In the genomic region with DNA sequence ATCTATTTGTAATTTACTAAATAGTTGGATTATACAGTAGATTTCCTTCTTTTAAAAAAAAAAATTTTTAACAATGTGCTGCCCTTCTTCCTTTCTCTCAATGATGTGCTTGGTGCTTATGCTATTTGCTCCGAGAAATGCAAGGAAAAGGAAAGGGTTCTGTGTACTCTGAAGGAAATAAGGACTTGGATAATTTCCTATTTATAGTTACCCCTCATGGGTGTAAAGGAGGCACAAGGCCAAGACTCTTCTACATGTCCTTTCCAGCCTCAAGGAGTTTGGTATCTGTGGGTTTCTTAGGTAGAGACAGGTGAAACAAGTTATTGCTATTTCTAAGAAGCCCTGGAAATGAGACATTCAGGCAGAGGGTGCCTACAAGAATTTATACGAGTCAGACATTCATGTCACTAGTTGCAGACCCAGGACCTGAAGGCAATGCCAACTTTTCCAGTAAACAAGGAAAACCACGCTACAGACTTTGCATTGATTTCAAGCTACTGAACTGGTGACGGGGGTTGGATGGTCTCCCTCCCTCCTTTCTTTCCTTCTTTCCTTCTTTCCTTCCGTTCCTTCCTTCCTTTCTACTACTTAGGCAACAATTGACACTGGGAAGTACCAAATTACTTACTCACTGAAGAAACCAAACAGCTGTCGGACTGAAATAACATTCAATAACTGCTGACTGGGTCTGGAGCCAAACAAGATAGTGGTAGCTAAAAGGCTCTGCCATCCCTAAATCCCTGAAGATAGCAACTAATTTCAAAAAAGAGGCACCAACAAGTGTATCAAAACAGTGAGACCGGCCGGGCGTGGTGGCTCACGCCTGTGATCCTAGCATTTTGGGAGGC, we compare ENCODE assay signal across 15 cellular contexts. TPM values are rescaled to one million over a fixed set of nuclear protein-coding genes. Genes with fewer than 3 reads are reported as not detected.
DNase-seq lines count a peak whose midpoint lies in the region; ATAC-seq and TF ChIP-seq lines count a peak whose summit lies in the region.
"Had no signal": no experiment of that assay in that cellular context is flagged by ENCODE, and none has a peak within 500 bp of the region (broad histone marks: within the 10 kb centered on the region; RNA-seq: fewer than 3 reads in every experiment).

No MANE protein-coding gene starts in this region.

- H3K4me1 Mint-ChIP-seq in activated CD8-positive, alpha-beta memory T cell treated with anti-CD3 and anti-CD28 coated beads, Interleukin-2, amount 10 ng/mL, durations not matched to agents 7 days and 5 days: peaks cover 30% of the 10 kb centered on the region
- peaks cover 4 to 8% of the 10 kb centered on the region in 2 donors for H3K4me1 Mint-ChIP-seq in immature natural killer cell
- H3K4me1 Mint-ChIP-seq: stimulated activated memory B cell treated with anti-CD40 and anti-IgM and Interleukin-4, amounts not matched to agents 10 μg/mL and 1 μg/mL and 100 μg/mL, for 72 hours had no signal

- H3K4me3 ChIP-seq in right cardiac atrium (ENCODE audit: low read length) (no peak overlapping the region), subcutaneous abdominal adipose tissue (ENCODE audit: low read depth in 1 of 5, low read length in 5 of 5) (no peak overlapping the region), ovary (no peak overlapping the region)
- H3K4me3 ChIP-seq: SJSA1 had no signal

- no peak for DNase-seq in activated CD8-positive, alpha-beta memory T cell treated with anti-CD3 and anti-CD28 coated beads, Interleukin-2, amount 10 ng/mL, durations not matched to agents 7 days and 5 days
- DNase-seq in activated CD8-positive, alpha-beta memory T cell treated with anti-CD3 and anti-CD28 coated beads for 24 hours: no peak
- DNase-seq in astrocyte of the hippocampus (ENCODE audit: low read depth, low spot score) (peak; percentile 23), right cardiac atrium (no peak), ovary (no peak), immature natural killer cell (no peak)
- DNase-seq: ACHN; DND-41; NCI-H1048; NCI-H524; stimulated activated CD4-positive, alpha-beta T cell treated with anti-CD3 and anti-CD28 coated beads, Interleukin-15, amount 100 ng/mL, for 24 hours had no signal

- no peaks in the 10 kb centered on the region for H3K9me3 ChIP-seq in right cardiac atrium (ENCODE audit: control insufficient read depth, low read length)
- no peaks in the 10 kb centered on the region for H3K9me3 ChIP-seq in subcutaneous abdominal adipose tissue (ENCODE audit: control insufficient read depth in 5 of 5, low read length in 5 of 5)
- H3K9me3 ChIP-seq in ovary: no peaks in the 10 kb centered on the region
- H3K9me3 ChIP-seq: SJSA1 had no signal

- no peaks in the 10 kb centered on the region for H3K27me3 Mint-ChIP-seq in activated CD8-positive, alpha-beta memory T cell treated with anti-CD3 and anti-CD28 coated beads, Interleukin-2, amount 10 ng/mL, durations not matched to agents 7 days and 5 days
- no peaks in the 10 kb centered on the region for H3K27me3 Mint-ChIP-seq in immature natural killer cell (ENCODE audit: low read depth in 3 of 3)
- H3K27me3 Mint-ChIP-seq: stimulated activated memory B cell treated with anti-CD40 and anti-IgM and Interleukin-4, amounts not matched to agents 10 μg/mL and 1 μg/mL and 100 μg/mL, for 72 hours had no signal

- WGBS in right cardiac atrium: 46% methylated on average over 10 of the region's 10 CpGs
- WGBS in ovary, 3 donors: 21 to 47% (median 32%) methylated on average over 10 of the region's 10 CpGs

- TF ChIP-seq CTCF in ovary (IDR thresholded peaks at IDR 0.05): no peak

- no peaks in the 10 kb centered on the region for H3K27me3 ChIP-seq in right cardiac atrium (ENCODE audit: control insufficient read depth, insufficient read depth)
- H3K27me3 ChIP-seq in subcutaneous abdominal adipose tissue (ENCODE audit: control insufficient read depth in 5 of 5, insufficient read depth in 4 of 5, low read length in 5 of 5): no peaks in the 10 kb centered on the region
- no peaks in the 10 kb centered on the region for H3K27me3 ChIP-seq in ovary
- H3K27me3 ChIP-seq: SJSA1 had no signal

- H3K36me3 ChIP-seq in subcutaneous abdominal adipose tissue (ENCODE audit: control insufficient read depth in 5 of 5, insufficient read depth in 5 of 5, low read length in 5 of 5) (peaks cover 0 to 20% (median 18%) of the 10 kb centered on the region in 5 donors), ovary (no peaks in the 10 kb centered on the region)

- peak overlapping the region; percentile 56 for H3K27ac ChIP-seq in right cardiac atrium (ENCODE audit: low read length)
- H3K27ac ChIP-seq in subcutaneous abdominal adipose tissue (ENCODE audit: low read depth, low read length): peak overlapping the region; percentile 38
- H3K27ac ChIP-seq in ovary: peak overlapping the region in 1 of 2 donors; percentile 44
- H3K27ac ChIP-seq: SJSA1 had no signal

- peak overlapping the region in 2 of 5 donors; percentile 6 to 52 for H3K9ac ChIP-seq in subcutaneous abdominal adipose tissue (ENCODE audit: low read length in 5 of 5)

- H3K36me3 Mint-ChIP-seq in activated CD8-positive, alpha-beta memory T cell treated with anti-CD3 and anti-CD28 coated beads, Interleukin-2, amount 10 ng/mL, durations not matched to agents 7 days and 5 days: peaks cover 33% of the 10 kb centered on the region
- peaks cover 3 to 7% (median 6%) of the 10 kb centered on the region in 3 donors for H3K36me3 Mint-ChIP-seq in immature natural killer cell

- H3K4me3 Mint-ChIP-seq in activated CD8-positive, alpha-beta memory T cell treated with anti-CD3 and anti-CD28 coated beads, Interleukin-2, amount 10 ng/mL, durations not matched to agents 7 days and 5 days: no peak overlapping the region
- no peak overlapping the region for H3K4me3 Mint-ChIP-seq in immature natural killer cell
- H3K4me3 Mint-ChIP-seq: stimulated activated memory B cell treated with anti-CD40 and anti-IgM and Interleukin-4, amounts not matched to agents 10 μg/mL and 1 μg/mL and 100 μg/mL, for 72 hours had no signal

- no peak for ATAC-seq in activated CD8-positive, alpha-beta memory T cell treated with anti-CD3 and anti-CD28 coated beads, Interleukin-2, amount 10 ng/mL, durations not matched to agents 7 days and 5 days
- ATAC-seq in right cardiac atrium (peak in 1 of 2 donors; percentile 32), GM21423 (IDR thresholded peaks at IDR 0.05; ENCODE audit: unreplicated experiment) (no peak)
- ATAC-seq: stimulated activated memory B cell treated with anti-CD40 and anti-IgM and Interleukin-4, amounts not matched to agents 10 μg/mL and 1 μg/mL and 100 μg/mL, for 72 hours had no signal

- TF ChIP-seq POLR2A in ovary (IDR thresholded peaks at IDR 0.05): no peak

- no peak for TF ChIP-seq EP300 in ovary (IDR thresholded peaks at IDR 0.05)

- no peaks in the 10 kb centered on the region for H3K9me3 Mint-ChIP-seq in activated CD8-positive, alpha-beta memory T cell treated with anti-CD3 and anti-CD28 coated beads, Interleukin-2, amount 10 ng/mL, durations not matched to agents 7 days and 5 days (ENCODE audit: low read depth)
- no peaks in the 10 kb centered on the region for H3K9me3 Mint-ChIP-seq in immature natural killer cell
- H3K9me3 Mint-ChIP-seq: stimulated activated memory B cell treated with anti-CD40 and anti-IgM and Interleukin-4, amounts not matched to agents 10 μg/mL and 1 μg/mL and 100 μg/mL, for 72 hours had no signal

- CTCF ChIA-PET in activated CD8-positive, alpha-beta memory T cell treated with anti-CD3 and anti-CD28 coated beads, Interleukin-2, amount 10 ng/mL, durations not matched to agents 7 days and 5 days (lab: Charles Lee): no interaction called here

- intact Hi-C loops in right cardiac atrium (cut with DNase I): no loop called here
- intact Hi-C loops in ovary (cut with DNase I): no loop called here

- H3K4me1 ChIP-seq in right cardiac atrium (ENCODE audit: control insufficient read depth, insufficient read depth, low read length): peaks cover 5% of the 10 kb centered on the region
- H3K4me1 ChIP-seq in subcutaneous abdominal adipose tissue (ENCODE audit: control insufficient read depth in 5 of 5, insufficient read depth in 5 of 5, low read length in 5 of 5): peaks cover 4 to 19% (median 14%) of the 10 kb centered on the region in 5 donors
- peaks cover 10% of the 10 kb centered on the region for H3K4me1 ChIP-seq in ovary (ENCODE audit: insufficient read depth)
- H3K4me1 ChIP-seq: SJSA1 had no signal

- peak overlapping the region; percentile 54 for H3K27ac Mint-ChIP-seq in activated CD8-positive, alpha-beta memory T cell treated with anti-CD3 and anti-CD28 coated beads, Interleukin-2, amount 10 ng/mL, durations not matched to agents 7 days and 5 days
- peak overlapping the region in 3 of 6 donors; percentile 31 to 70 (median 60) for H3K27ac Mint-ChIP-seq in immature natural killer cell
- H3K27ac Mint-ChIP-seq: stimulated activated memory B cell treated with anti-CD40 and anti-IgM and Interleukin-4, amounts not matched to agents 10 μg/mL and 1 μg/mL and 100 μg/mL, for 72 hours had no signal

RNA-seq across cellular contexts. Expression of a gene that starts 33.8 kb away (rescaled TPM):
- total RNA-seq in activated CD8-positive, alpha-beta memory T cell treated with anti-CD3 and anti-CD28 coated beads, Interleukin-2, amount 10 ng/mL, durations not matched to agents 7 days and 5 days: 10 to 100 TPM; 17.0 to 18.0 TPM
- total RNA-seq in right cardiac atrium (10 to 100 TPM; 11.5 to 15.4 (median 13.1) TPM), ovary (10 to 100 TPM; 19.5 to 40.1 (median 31.0) TPM)
- polyA plus RNA-seq in right cardiac atrium (10.5 TPM), ovary (10 to 100 TPM in 1 of 2 donors, 1 to 10 TPM in 1; 9.2 to 30.4 TPM), immature natural killer cell (10 to 100 TPM; 15.8 to 21.1 (median 19.9) TPM)

RNA-seq across cellular contexts. Expression of a gene that starts 42.8 kb away (rescaled TPM):
- not detected for total RNA-seq in activated CD8-positive, alpha-beta memory T cell treated with anti-CD3 and anti-CD28 coated beads, Interleukin-2, amount 10 ng/mL, durations not matched to agents 7 days and 5 days
- not detected for total RNA-seq in right cardiac atrium
- polyA plus RNA-seq in right cardiac atrium: not detected
- not detected for total RNA-seq in ovary
- polyA plus RNA-seq in ovary: not detected
- not detected for polyA plus RNA-seq in immature natural killer cell
- total RNA-seq: SJSA1 had no signal

RNA-seq across cellular contexts. Expression of a gene that starts 47.1 kb away (rescaled TPM):
- total RNA-seq in activated CD8-positive, alpha-beta memory T cell treated with anti-CD3 and anti-CD28 coated beads, Interleukin-2, amount 10 ng/mL, durations not matched to agents 7 days and 5 days: under 1 TPM; 0.09 to 0.56 TPM
- under 1 TPM in 3 of 4 donors, not detected in 1; 0.06 to 0.28 (median 0.14) TPM for total RNA-seq in right cardiac atrium
- 0.14 TPM for polyA plus RNA-seq in right cardiac atrium
- under 1 TPM in 4 of 7 donors, not detected in 3; 0.08 to 0.40 (median 0.15) TPM for total RNA-seq in ovary
- polyA plus RNA-seq in ovary: under 1 TPM in 1 of 2 donors, not detected in 1; 0.07 TPM
- polyA plus RNA-seq in immature natural killer cell: not detected
- total RNA-seq: SJSA1 had no signal

RNA-seq across cellular contexts. Expression of a gene that starts 48.1 kb away (rescaled TPM):
- total RNA-seq in activated CD8-positive, alpha-beta memory T cell treated with anti-CD3 and anti-CD28 coated beads, Interleukin-2, amount 10 ng/mL, durations not matched to agents 7 days and 5 days: 100 to 1,000 TPM; 112 to 116 TPM
- total RNA-seq in right cardiac atrium (10 to 100 TPM; 39.4 to 46.3 (median 40.5) TPM), ovary (100 to 1,000 TPM in 4 of 7 donors, 10 to 100 TPM in 3; 66.7 to 176 (median 128) TPM)
- polyA plus RNA-seq in right cardiac atrium (19.7 TPM), ovary (100 to 1,000 TPM in 1 of 2 donors, 10 to 100 TPM in 1; 66.1 to 108 TPM), immature natural killer cell (10 to 100 TPM; 33.9 to 58.3 (median 37.8) TPM)
